In the genomic region with DNA sequence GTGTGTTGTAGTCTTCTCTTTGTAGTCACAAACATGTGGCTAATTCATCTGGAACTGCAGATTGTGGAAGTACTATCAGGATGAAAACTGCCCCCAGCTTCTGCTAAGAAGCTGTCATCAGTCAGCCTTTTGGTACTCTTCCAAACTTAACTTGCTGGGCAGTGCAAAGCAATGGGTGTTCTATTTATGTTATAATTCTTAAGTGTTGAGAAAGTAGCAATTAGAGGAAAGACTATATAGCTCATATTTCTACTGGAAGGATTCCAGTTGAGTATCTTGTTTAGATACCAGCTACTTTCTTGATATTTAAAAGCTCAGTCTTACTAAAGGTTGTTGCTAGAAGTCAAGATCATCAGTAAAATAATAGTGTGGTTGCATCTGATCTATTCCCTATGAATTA, we compare ENCODE assay signal across 13 cellular contexts. TPM values are rescaled to one million over a fixed set of nuclear protein-coding genes. Genes with fewer than 3 reads are reported as not detected.
A peak's percentile ranks its signal among the peaks of the same experiment; 100 is the strongest.
DNase-seq lines count a peak whose midpoint lies in the region; ATAC-seq and TF ChIP-seq lines count a peak whose summit lies in the region.
"Had no signal": no experiment of that assay in that cellular context is flagged by ENCODE, and none has a peak within 500 bp of the region (broad histone marks: within the 10 kb centered on the region; RNA-seq: fewer than 3 reads in every experiment).

No MANE protein-coding gene starts in this region.

- H3K79me2 ChIP-seq in smooth muscle cell (ENCODE audit: low read depth): no peaks in the 10 kb centered on the region

- H3K36me3 ChIP-seq in cardiac muscle cell: no peaks in the 10 kb centered on the region
- no peaks in the 10 kb centered on the region for H3K36me3 ChIP-seq in left ventricle myocardium inferior
- H3K36me3 ChIP-seq in smooth muscle cell (ENCODE audit: low read depth): no peaks in the 10 kb centered on the region
- H3K36me3 ChIP-seq: BLaER1, lower lobe of right lung had no signal

- peaks cover 26% of the 10 kb centered on the region for H3K4me1 ChIP-seq in cardiac muscle cell (ENCODE audit: low read depth)
- H3K4me1 ChIP-seq in left ventricle myocardium inferior: peaks cover 19% of the 10 kb centered on the region
- H3K4me1 ChIP-seq in smooth muscle cell (ENCODE audit: low read depth): peaks cover 12% of the 10 kb centered on the region
- H3K4me1 ChIP-seq: BLaER1 had no signal

- no peak for TF ChIP-seq CTCF in cardiac muscle cell (IDR thresholded peaks at IDR 0.05; ENCODE audit: low read depth, low read length)
- TF ChIP-seq CTCF in left ventricle myocardium inferior (IDR thresholded peaks at IDR 0.05; ENCODE audit: borderline replicate concordance): no peak
- TF ChIP-seq CTCF in smooth muscle cell (IDR thresholded peaks at IDR 0.05; ENCODE audit: borderline replicate concordance, insufficient read depth, poor library complexity, severe bottlenecking): no peak

- H3K27me3 ChIP-seq in cardiac muscle cell (no peaks in the 10 kb centered on the region), left ventricle myocardium inferior (ENCODE audit: low read depth) (no peaks in the 10 kb centered on the region), smooth muscle cell (ENCODE audit: low read depth) (no peaks in the 10 kb centered on the region)
- H3K27me3 ChIP-seq: BLaER1 had no signal

- H2AFZ ChIP-seq in smooth muscle cell (ENCODE audit: low read depth): no peak overlapping the region

- no peak overlapping the region for H3K9ac ChIP-seq in smooth muscle cell (ENCODE audit: low read depth)
- H3K9ac ChIP-seq: BLaER1 had no signal

- H3K9me3 ChIP-seq in cardiac muscle cell (ENCODE audit: low read depth) (no peaks in the 10 kb centered on the region), left ventricle myocardium inferior (replicated peaks) (peaks cover 4% of the 10 kb centered on the region), smooth muscle cell (replicated peaks; ENCODE audit: low read depth) (no peaks in the 10 kb centered on the region)
- H3K9me3 ChIP-seq: BLaER1, lower lobe of right lung had no signal

- H3F3A ChIP-seq in smooth muscle cell (ENCODE audit: low read depth): peaks cover 4% of the 10 kb centered on the region

- DNase-seq in cardiac muscle cell (ENCODE audit: low read depth in 1 of 2, low spot score in 1 of 2) (peak; percentile 66 to 76), left ventricle myocardium inferior (no peak), NCI-H226 (peak; percentile 77), dedifferentiated amniotic fluid mesenchymal stem cell (ENCODE audit: extremely low spot score) (peak; percentile 58), smooth muscle cell (lab: John Stamatoyannopoulos, UW; ENCODE audit: unreplicated experiment) (no peak), caudate nucleus (lab: John Stamatoyannopoulos, UW) (no peak), GOT3 (lab: John Stamatoyannopoulos, UW) (no peak)
- DNase-seq: activated T-cell treated with anti-CD3 and anti-CD28 coated beads, Interleukin-2, amount 50 U/mL, for 48 hours; lower lobe of right lung; posterior cingulate gyrus; stimulated activated CD4-positive, alpha-beta T cell treated with anti-CD3 and anti-CD28 coated beads, Interleukin-4, amount 100 ng/mL, for 4 hours had no signal

- intact Hi-C loops in left ventricle myocardium inferior (cut with micrococcal nuclease): no loop called here

- H3K4me3 ChIP-seq in cardiac muscle cell: no peak overlapping the region
- H3K4me3 ChIP-seq in left ventricle myocardium inferior: no peak overlapping the region
- H3K4me3 ChIP-seq in smooth muscle cell: no peak overlapping the region
- H3K4me3 ChIP-seq: BLaER1, lower lobe of right lung had no signal

- H4K20me1 ChIP-seq in smooth muscle cell (ENCODE audit: low read depth): no peaks in the 10 kb centered on the region
- H4K20me1 ChIP-seq: BLaER1 had no signal

- peak overlapping the region; percentile 12 for H3K4me2 ChIP-seq in smooth muscle cell
- H3K4me2 ChIP-seq: BLaER1 had no signal

- no peak overlapping the region for H3K27ac ChIP-seq in cardiac muscle cell
- no peak overlapping the region for H3K27ac ChIP-seq in left ventricle myocardium inferior (replicated peaks)
- no peak overlapping the region for H3K27ac ChIP-seq in smooth muscle cell (ENCODE audit: low read depth)
- no peak overlapping the region for H3K27ac ChIP-seq in caudate nucleus (ENCODE audit: low read depth, low read length)
- H3K27ac ChIP-seq: BLaER1, lower lobe of right lung had no signal

- ATAC-seq in GM19463 (IDR thresholded peaks at IDR 0.05; ENCODE audit: unreplicated experiment): no peak

RNA-seq across cellular contexts. Expression of a gene that starts 52.1 kb away (rescaled TPM):
- not detected in 2 replicates for total RNA-seq in cardiac muscle cell
- not detected in 2 replicates for polyA plus RNA-seq in cardiac muscle cell
- total RNA-seq in left ventricle myocardium inferior: 0.33 TPM
- total RNA-seq in smooth muscle cell: not detected in 2 replicates
- not detected in 2 replicates for polyA plus RNA-seq in smooth muscle cell

Comparison
In these comparisons a context has a peak if more than half of its experiments do, and no peak if none do; other contexts are left out.
1. DNase-seq: peak in cardiac muscle cell (2 of 2), NCI-H226 (single experiment) and dedifferentiated amniotic fluid mesenchymal stem cell (single experiment); none in left ventricle myocardium inferior (single experiment), smooth muscle cell (single experiment), caudate nucleus (0 of 61) and GOT3 (single experiment).